ENCODE assay signal across 14 cellular contexts in genomic region chr6:16504608-16505007, GRCh38.
DNase-seq lines count a peak whose midpoint lies in the region; ATAC-seq, FAIRE-seq and TF ChIP-seq lines count a peak whose summit lies in the region.
"Had no signal": no experiment of that assay in that cellular context is flagged by ENCODE, and none has a peak within 500 bp of the region (broad histone marks: within the 10 kb centered on the region; RNA-seq: fewer than 3 reads in every experiment).

No MANE protein-coding gene starts in this region.

- H3K9me3 Mint-ChIP-seq in T-helper 2 cell treated with Interferon-gamma antibody and Interleukin-4, amounts not matched to agents 5 μg/mL and 100 μg/mL, for 36 hours: peaks cover 3% of the 10 kb centered on the region
- H3K9me3 Mint-ChIP-seq in brain: peaks cover 0 to 5% (median 3%) of the 10 kb centered on the region in 5 experiments

- WGBS in thyroid gland, 2 donors: 37 to 40% methylated on average over 5 of the region's 5 CpGs
- WGBS in esophagus squamous epithelium, 2 donors: 84 to 93% methylated on average over 5 of the region's 5 CpGs

- H3K4me2 ChIP-seq in PC-3 (ENCODE audit: low read length): no peak overlapping the region
- H3K4me2 ChIP-seq: A549 had no signal

- peaks cover 28% of the 10 kb centered on the region for H3K36me3 Mint-ChIP-seq in T-helper 2 cell treated with Interferon-gamma antibody and Interleukin-4, amounts not matched to agents 5 μg/mL and 100 μg/mL, for 36 hours (ENCODE audit: low read depth)
- peaks cover 10% of the 10 kb centered on the region for H3K36me3 Mint-ChIP-seq in brain

- H4K20me1 ChIP-seq in PC-3 (ENCODE audit: low read length): no peaks in the 10 kb centered on the region

- intact Hi-C loops in thyroid gland (cut with DNase I): no loop called here
- intact Hi-C loops in esophagus squamous epithelium (cut with DNase I): loop anchor here (10.0 kb wide), 1 partner anchor 170 kb away; no protein-coding TSS in a partner anchor
- intact Hi-C loops in PC-3 (cut with micrococcal nuclease): no loop called here

- peak overlapping the region; percentile 66 for H3K4me3 Mint-ChIP-seq in T-helper 2 cell treated with Interferon-gamma antibody and Interleukin-4, amounts not matched to agents 5 μg/mL and 100 μg/mL, for 36 hours
- H3K4me3 Mint-ChIP-seq in brain: peak overlapping the region in 2 of 5 experiments; percentile 11 to 36

- no peaks in the 10 kb centered on the region for H3K9me3 ChIP-seq in thyroid gland
- no peaks in the 10 kb centered on the region for H3K9me3 ChIP-seq in esophagus squamous epithelium
- no peaks in the 10 kb centered on the region for H3K9me3 ChIP-seq in PC-3 (ENCODE audit: low read length)
- H3K9me3 ChIP-seq: A549, Peyer's patch had no signal

- no peak for ATAC-seq in PC-3
- ATAC-seq: A549 had no signal

- TF ChIP-seq POLR2A in thyroid gland (IDR thresholded peaks at IDR 0.05) (no peak), esophagus squamous epithelium (IDR thresholded peaks at IDR 0.05) (no peak)

- no peak overlapping the region for H3K27ac Mint-ChIP-seq in T-helper 2 cell treated with Interferon-gamma antibody and Interleukin-4, amounts not matched to agents 5 μg/mL and 100 μg/mL, for 36 hours
- peak overlapping the region in 4 of 5 experiments; percentile 42 to 92 (median 71) for H3K27ac Mint-ChIP-seq in brain

- peaks cover 44% of the 10 kb centered on the region for H3K4me1 Mint-ChIP-seq in T-helper 2 cell treated with Interferon-gamma antibody and Interleukin-4, amounts not matched to agents 5 μg/mL and 100 μg/mL, for 36 hours (ENCODE audit: low read depth)
- H3K4me1 Mint-ChIP-seq in brain: peaks cover 37% of the 10 kb centered on the region

- H3K27me3 ChIP-seq in thyroid gland (no peaks in the 10 kb centered on the region), esophagus squamous epithelium (no peaks in the 10 kb centered on the region), PC-3 (ENCODE audit: low read length) (no peaks in the 10 kb centered on the region)
- H3K27me3 ChIP-seq: Peyer's patch had no signal

- POLR2A ChIA-PET in PC-3 (lab: Charles Lee; ENCODE audit: unreplicated experiment): no interaction called here

- peak; percentile 26 for FAIRE-seq in HTR-8/SVneo (lab: Jason Lieb, UNC)
- FAIRE-seq: A549, astrocyte had no signal

- no peak overlapping the region for H3K9ac ChIP-seq in PC-3 (ENCODE audit: low read length)

- H3K36me3 ChIP-seq in thyroid gland: no peaks in the 10 kb centered on the region
- no peaks in the 10 kb centered on the region for H3K36me3 ChIP-seq in esophagus squamous epithelium
- H3K36me3 ChIP-seq in PC-3 (ENCODE audit: low read depth, low read length): no peaks in the 10 kb centered on the region
- H3K36me3 ChIP-seq: Peyer's patch had no signal

- H3F3A ChIP-seq in PC-3 (ENCODE audit: low read length, unreplicated experiment): no peaks in the 10 kb centered on the region

- CTCF ChIA-PET in PC-3 (lab: Charles Lee): no interaction called here

- no peaks in the 10 kb centered on the region for H3K9me2 ChIP-seq in PC-3 (replicated peaks; ENCODE audit: low read length)

- no peaks in the 10 kb centered on the region for H3K79me2 ChIP-seq in PC-3 (ENCODE audit: low read length)

- TF ChIP-seq CTCF in brain (conservative IDR thresholded peaks at IDR 0.05): no peak
- TF ChIP-seq CTCF in thyroid gland (IDR thresholded peaks at IDR 0.05): no peak
- TF ChIP-seq CTCF in esophagus squamous epithelium (IDR thresholded peaks at IDR 0.05): no peak
- TF ChIP-seq CTCF in PC-3 (conservative IDR thresholded peaks at IDR 0.05; ENCODE audit: low read depth, low read length): no peak

- no peak overlapping the region for H3K4me3 ChIP-seq in thyroid gland (replicated peaks in 1 of 3)
- H3K4me3 ChIP-seq in esophagus squamous epithelium: no peak overlapping the region
- no peak overlapping the region for H3K4me3 ChIP-seq in PC-3 (ENCODE audit: low read length)
- H3K4me3 ChIP-seq: A549, Peyer's patch had no signal

- BruUV-seq in PC-3 (replicated peaks; lab: Mats Ljungman, UMichigan): no TSS peak

- H3K27me3 Mint-ChIP-seq in T-helper 2 cell treated with Interferon-gamma antibody and Interleukin-4, amounts not matched to agents 5 μg/mL and 100 μg/mL, for 36 hours (ENCODE audit: low read depth): no peaks in the 10 kb centered on the region
- H3K27me3 Mint-ChIP-seq in brain: no peaks in the 10 kb centered on the region

- H3K4me1 ChIP-seq in thyroid gland (peaks cover 18 to 23% of the 10 kb centered on the region in 2 donors), esophagus squamous epithelium (peaks cover 0 to 30% (median 0%) of the 10 kb centered on the region in 3 donors), PC-3 (ENCODE audit: insufficient read depth, low read length) (peaks cover 13% of the 10 kb centered on the region)
- H3K4me1 ChIP-seq: A549 had no signal

- no peak for DNase-seq in T-helper 2 cell treated with Interferon-gamma antibody and Interleukin-4, amounts not matched to agents 5 μg/mL and 100 μg/mL, for 36 hours (ENCODE audit: low spot score)
- no peak for DNase-seq in T-helper 2 cell
- no peak for DNase-seq in HTR-8/SVneo (ENCODE audit: insufficient read length, low spot score)
- peak; percentile 44 to 47 for DNase-seq in thyroid gland
- DNase-seq in esophagus squamous epithelium (lab: John Stamatoyannopoulos, UW): no peak
- no peak for DNase-seq in PC-3
- no peak for DNase-seq in DMS 273 (lab: John Stamatoyannopoulos, UW; ENCODE audit: unreplicated experiment)
- DNase-seq: activated CD4-positive, alpha-beta T cell treated with anti-CD3 and anti-CD28 coated beads for 48 hours; NCI-H1092; NCI-H446 treated with DMSO at 0.1 percent for 48 hours had no signal

- H2AFZ ChIP-seq in PC-3 (ENCODE audit: low read length): no peak overlapping the region

- H3K27ac ChIP-seq in thyroid gland (peak overlapping the region; percentile 43 to 57 (median 54)), esophagus squamous epithelium (peak overlapping the region in 2 of 4 donors; percentile 40 to 47), PC-3 (ENCODE audit: low read length) (no peak overlapping the region)
- H3K27ac ChIP-seq: A549 had no signal

Comparison
In these comparisons a context has a peak if more than half of its experiments do, and no peak if none do; other contexts are left out.
1. DNase-seq: peak in thyroid gland (2 of 2); none in T-helper 2 cell treated with Interferon-gamma antibody and Interleukin-4, amounts not matched to agents 5 μg/mL and 100 μg/mL, for 36 hours (single experiment), T-helper 2 cell (0 of 5), HTR-8/SVneo (single experiment), esophagus squamous epithelium (single experiment), PC-3 (single experiment) and DMS 273 (single experiment).